In the genomic region with DNA sequence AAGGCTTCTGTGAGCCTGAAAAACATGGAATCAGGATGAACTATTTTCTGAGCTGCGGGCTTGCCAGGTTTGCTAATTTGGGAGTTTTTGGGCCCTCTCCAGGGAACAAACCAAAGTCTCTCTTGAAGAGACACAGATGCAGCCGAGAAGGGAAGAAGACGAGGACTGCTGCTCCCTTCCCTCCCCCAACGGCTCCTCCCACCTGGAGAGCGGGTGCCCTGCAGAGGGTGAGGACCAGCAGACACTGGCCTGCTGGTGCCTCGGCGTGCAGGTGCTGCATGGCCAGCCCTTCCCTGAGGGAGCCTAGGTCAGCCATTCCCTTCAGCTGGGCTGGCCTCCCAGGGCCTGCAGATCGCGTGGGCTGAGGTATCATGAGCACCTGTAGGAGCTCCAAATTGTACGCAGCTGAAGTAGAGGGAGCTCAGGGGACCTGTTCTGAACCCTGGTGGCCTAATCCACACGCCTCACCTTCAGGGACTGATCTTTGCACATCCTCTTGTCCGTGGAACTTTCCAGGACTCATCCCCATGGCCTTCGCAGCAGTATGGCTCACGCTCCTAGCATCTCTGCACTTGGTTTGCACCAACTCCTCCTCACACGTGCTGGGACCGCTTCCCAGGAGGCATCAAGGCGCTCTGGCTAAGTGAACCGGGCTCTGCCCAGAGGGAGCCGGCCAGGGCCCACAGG, we compare ENCODE assay signal across 19 cellular contexts. TPM values are rescaled to one million over a fixed set of nuclear protein-coding genes. Genes with fewer than 3 reads are reported as not detected.
DNase-seq lines count a peak whose midpoint lies in the region; ATAC-seq and TF ChIP-seq lines count a peak whose summit lies in the region.
"Had no signal": no experiment of that assay in that cellular context is flagged by ENCODE, and none has a peak within 500 bp of the region (broad histone marks: within the 10 kb centered on the region; RNA-seq: fewer than 3 reads in every experiment).

No MANE protein-coding gene starts in this region.

- WGBS in mesenchymal stem cell, result 85% methylated on average over 19 of the region's 19 CpGs

- peaks cover 10% of the 10 kb centered on the region for H3K36me3 Mint-ChIP-seq in WTC11

- H3K4ac ChIP-seq in mesenchymal stem cell (ENCODE audit: low read depth in 1 of 2, low read length in 2 of 2), result no peak overlapping the region

- no peak overlapping the region for H2AK5ac ChIP-seq in mesenchymal stem cell (ENCODE audit: low read length, severe bottlenecking)

- H3K4me2 ChIP-seq in mesenchymal stem cell (ENCODE audit: low read length, poor library complexity, severe bottlenecking), result no peak overlapping the region
- H3K4me2 ChIP-seq: A549 had no signal

- in situ Hi-C loops in ACHN (cut with HindIII; ENCODE audit: low pct_ligation_motif_present, low pct_unique_long_range_greater_than_20kb, low sequenced_read_pairs), result no loop called here

- H3K36me3 ChIP-seq in mesenchymal stem cell (ENCODE audit: control insufficient read depth in 1 of 2, insufficient read depth in 2 of 2, low read depth in 1 of 2, low read length in 2 of 2), result peaks cover 0 to 3% of the 10 kb centered on the region in 2 experiments
- H3K36me3 ChIP-seq: HAP-1 had no signal

- peaks cover 55% of the 10 kb centered on the region for H3K4me1 Mint-ChIP-seq in WTC11

- H3K4me1 ChIP-seq in mesenchymal stem cell (ENCODE audit: control insufficient read depth, insufficient read depth, low read depth, low read length), result peaks cover 34% of the 10 kb centered on the region
- H3K4me1 ChIP-seq: A549, HAP-1 had no signal

- no peaks in the 10 kb centered on the region for H3K9me3 Mint-ChIP-seq in WTC11

- H3K4me3 ChIP-seq in mesenchymal stem cell (ENCODE audit: insufficient read depth in 1 of 2, low read depth in 1 of 2, low read length in 2 of 2), result no peak overlapping the region
- H3K4me3 ChIP-seq: A549, HAP-1 had no signal

- POLR2A ChIA-PET in WTC11 (lab: Charles Lee), result no interaction called here

- ATAC-seq in left ventricle myocardium superior (no peak), WTC11 (no peak), left lobe of liver (peak; percentile 19)

- H3K27ac Mint-ChIP-seq in WTC11, result no peak overlapping the region

- no peak overlapping the region for H3K23ac ChIP-seq in mesenchymal stem cell (ENCODE audit: low read length in 2 of 2)

- H3K9ac ChIP-seq in mesenchymal stem cell (ENCODE audit: low read length), result no peak overlapping the region

- H2BK120ac ChIP-seq in mesenchymal stem cell (ENCODE audit: low read depth, low read length), result no peak overlapping the region

- no peak overlapping the region for H3K4me3 Mint-ChIP-seq in WTC11

- no peak overlapping the region for H3K18ac ChIP-seq in mesenchymal stem cell (ENCODE audit: low read depth in 1 of 2, low read length in 2 of 2)

- no peak overlapping the region for H3K14ac ChIP-seq in mesenchymal stem cell (ENCODE audit: low read length in 2 of 2)

- CTCF ChIA-PET in WTC11 (lab: Charles Lee), result interaction anchor here (1.0 to 14.9 kb wide), 6 partner anchors 14 to 49 kb away, joined by 3 to 218 read pairs (median 14); a partner anchor contains a TSS

- H2AFZ ChIP-seq in mesenchymal stem cell (ENCODE audit: low read depth, low read length), result no peak overlapping the region

- peaks cover 6 to 53% of the 10 kb centered on the region in 2 experiments for H3K27me3 ChIP-seq in mesenchymal stem cell (ENCODE audit: control insufficient read depth in 1 of 2, insufficient read depth in 1 of 2, low read length in 2 of 2)

- H3K9me3 ChIP-seq in mesenchymal stem cell (ENCODE audit: control insufficient read depth, low read length), result no peaks in the 10 kb centered on the region
- H3K9me3 ChIP-seq: A549, Caco-2, HAP-1 had no signal

- no peak overlapping the region for H4K8ac ChIP-seq in mesenchymal stem cell (ENCODE audit: low read length)

- no peaks in the 10 kb centered on the region for H3K79me1 ChIP-seq in mesenchymal stem cell (replicated peaks; ENCODE audit: low read length, poor library complexity, severe bottlenecking)

- H2BK5ac ChIP-seq in mesenchymal stem cell (ENCODE audit: low read depth, low read length, poor library complexity, severe bottlenecking), result no peak overlapping the region

- peak; percentile 19 for DNase-seq in left ventricle myocardium superior
- no peak for DNase-seq in cardiac septum (ENCODE audit: low spot score)
- DNase-seq in WTC11 (ENCODE audit: low spot score), result no peak
- DNase-seq in left lobe of liver (ENCODE audit: low spot score), result no peak
- no peak for DNase-seq in mesenchymal stem cell
- DNase-seq in ACHN, result no peak
- no peak for DNase-seq in NCI-H2107 (lab: John Stamatoyannopoulos, UW)
- DNase-seq: Caco-2, DMS53, NCI-H1436 treated with DMSO at 0.1 percent for 48 hours, NCI-H2081 treated with DMSO at 0.1 percent for 48 hours, NCI-H2227 treated with DMSO at 0.1 percent for 48 hours, SW 1271 had no signal

- no peak overlapping the region for H4K91ac ChIP-seq in mesenchymal stem cell (ENCODE audit: low read length)

- no peak for TF ChIP-seq CTCF in WTC11 (IDR thresholded peaks at IDR 0.05)

- H2BK15ac ChIP-seq in mesenchymal stem cell (ENCODE audit: low read depth, poor library complexity, severe bottlenecking), result no peak overlapping the region

- intact Hi-C loops in left ventricle myocardium superior (cut with micrococcal nuclease), result no loop called here
- intact Hi-C loops in cardiac septum (cut with DNase I), result no loop called here

- H3K27ac ChIP-seq in temporal lobe (ENCODE audit: low read depth, low read length), result peak overlapping the region; percentile 13
- no peak overlapping the region for H3K27ac ChIP-seq in mesenchymal stem cell (ENCODE audit: low read length, poor library complexity, severe bottlenecking)
- H3K27ac ChIP-seq: A549, HL-60 had no signal

- peaks cover 55% of the 10 kb centered on the region for H3K27me3 Mint-ChIP-seq in WTC11 (ENCODE audit: low read depth)

- H2BK12ac ChIP-seq in mesenchymal stem cell (ENCODE audit: low read length in 2 of 2), result no peak overlapping the region

TF ChIP-seq in WTC11, 78 proteins besides CTCF, POLR2A, EP300 and RAD21:
- TF ChIP-seq, protein P1, sequence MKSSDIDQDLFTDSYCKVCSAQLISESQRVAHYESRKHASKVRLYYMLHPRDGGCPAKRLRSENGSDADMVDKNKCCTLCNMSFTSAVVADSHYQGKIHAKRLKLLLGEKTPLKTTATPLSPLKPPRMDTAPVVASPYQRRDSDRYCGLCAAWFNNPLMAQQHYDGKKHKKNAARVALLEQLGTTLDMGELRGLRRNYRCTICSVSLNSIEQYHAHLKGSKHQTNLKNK (CRISPR knock-in tag; IDR thresholded peaks at IDR 0.05), result no peak
- TF ChIP-seq ZNF121 (CRISPR knock-in tag; IDR thresholded peaks at IDR 0.05), result 0 out of 2 replicates have a peak, but pooled peaks have one; percentile 3
- TF ChIP-seq, protein P2, sequence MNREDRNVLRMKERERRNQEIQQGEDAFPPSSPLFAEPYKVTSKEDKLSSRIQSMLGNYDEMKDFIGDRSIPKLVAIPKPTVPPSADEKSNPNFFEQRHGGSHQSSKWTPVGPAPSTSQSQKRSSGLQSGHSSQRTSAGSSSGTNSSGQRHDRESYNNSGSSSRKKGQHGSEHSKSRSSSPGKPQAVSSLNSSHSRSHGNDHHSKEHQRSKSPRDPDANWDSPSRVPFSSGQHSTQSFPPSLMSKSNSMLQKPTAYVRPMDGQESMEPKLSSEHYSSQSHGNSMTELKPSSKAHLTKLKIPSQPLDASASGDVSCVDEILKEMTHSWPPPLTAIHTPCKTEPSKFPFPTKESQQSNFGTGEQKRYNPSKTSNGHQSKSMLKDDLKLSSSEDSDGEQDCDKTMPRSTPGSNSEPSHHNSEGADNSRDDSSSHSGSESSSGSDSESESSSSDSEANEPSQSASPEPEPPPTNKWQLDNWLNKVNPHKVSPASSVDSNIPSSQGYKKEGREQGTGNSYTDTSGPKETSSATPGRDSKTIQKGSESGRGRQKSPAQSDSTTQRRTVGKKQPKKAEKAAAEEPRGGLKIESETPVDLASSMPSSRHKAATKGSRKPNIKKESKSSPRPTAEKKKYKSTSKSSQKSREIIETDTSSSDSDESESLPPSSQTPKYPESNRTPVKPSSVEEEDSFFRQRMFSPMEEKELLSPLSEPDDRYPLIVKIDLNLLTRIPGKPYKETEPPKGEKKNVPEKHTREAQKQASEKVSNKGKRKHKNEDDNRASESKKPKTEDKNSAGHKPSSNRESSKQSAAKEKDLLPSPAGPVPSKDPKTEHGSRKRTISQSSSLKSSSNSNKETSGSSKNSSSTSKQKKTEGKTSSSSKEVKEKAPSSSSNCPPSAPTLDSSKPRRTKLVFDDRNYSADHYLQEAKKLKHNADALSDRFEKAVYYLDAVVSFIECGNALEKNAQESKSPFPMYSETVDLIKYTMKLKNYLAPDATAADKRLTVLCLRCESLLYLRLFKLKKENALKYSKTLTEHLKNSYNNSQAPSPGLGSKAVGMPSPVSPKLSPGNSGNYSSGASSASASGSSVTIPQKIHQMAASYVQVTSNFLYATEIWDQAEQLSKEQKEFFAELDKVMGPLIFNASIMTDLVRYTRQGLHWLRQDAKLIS (CRISPR knock-in tag; IDR thresholded peaks at IDR 0.05; ENCODE audit: borderline replicate concordance), result no peak

RNA-seq across cellular contexts. Expression of a gene that starts 19.5 kb away (rescaled TPM):
- not detected for total RNA-seq in left ventricle myocardium superior
- not detected for total RNA-seq in cardiac septum
- total RNA-seq in WTC11 (2021), result 3.6 to 4.4 TPM (median 3.8 TPM) in 3 replicates
- total RNA-seq in left lobe of liver, result 0.20 TPM
- 11.1 TPM for total RNA-seq in temporal lobe
- not detected for polyA plus RNA-seq in mesenchymal stem cell (2013, experiment 1 of 2)
- not detected for polyA plus RNA-seq in mesenchymal stem cell (2013, experiment 2 of 2)
- total RNA-seq: OCI-LY7, SK-MEL-5 had no signal

RNA-seq across cellular contexts. Expression of a gene that starts 49.6 kb away (rescaled TPM):
- total RNA-seq in left ventricle myocardium superior (55.8 TPM), cardiac septum (35.4 TPM), WTC11 (2021) (9.4 to 13.2 TPM (median 13.0 TPM) in 3 replicates), left lobe of liver (64.5 TPM), temporal lobe (1.2 TPM)
- 10.7 TPM for polyA plus RNA-seq in mesenchymal stem cell (2013, experiment 1 of 2)
- polyA plus RNA-seq in mesenchymal stem cell (2013, experiment 2 of 2), result 10.3 TPM
- total RNA-seq: OCI-LY7 had no signal
